ENCODE assay signal across 19 cellular contexts in the genomic region with DNA sequence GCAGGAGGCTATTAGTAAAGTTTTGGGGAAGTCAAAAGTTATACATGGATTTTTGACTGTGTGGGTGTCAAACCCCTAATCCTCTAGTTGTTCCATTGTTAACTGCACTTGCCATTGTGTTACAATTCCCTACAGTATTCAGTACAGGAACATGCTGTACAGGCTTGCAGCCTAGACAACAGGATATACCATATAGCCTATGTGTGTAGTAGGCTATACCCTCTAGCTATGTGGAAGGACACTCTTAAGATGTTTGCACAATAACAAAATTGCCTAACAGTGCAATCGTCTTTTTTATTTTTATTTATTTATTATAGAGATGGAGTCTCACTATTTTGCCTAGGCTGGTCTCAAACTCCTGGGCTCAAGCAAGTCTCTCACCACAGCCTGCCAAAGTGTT.
"Had no signal": no experiment of that assay in that cellular context is flagged by ENCODE, and none has a peak within 500 bp of the region (broad histone marks: within the 10 kb centered on the region; RNA-seq: fewer than 3 reads in every experiment).

No MANE protein-coding gene starts in this region.

- H3K36me3 ChIP-seq: ovary, prostate gland, right atrium auricular region had no signal

- H3K27me3 ChIP-seq: esophagus squamous epithelium, neutrophil, ovary, right atrium auricular region, tibial nerve had no signal

- H3K4me1 ChIP-seq: esophagus squamous epithelium, prostate gland, right atrium auricular region, tibial nerve had no signal

- DNase-seq: activated CD4-positive, alpha-beta memory T cell treated with anti-CD3 and anti-CD28 coated beads, Interleukin-2, amount 10 ng/mL, durations not matched to agents 7 days and 5 days; activated CD4-positive, alpha-beta T cell treated with anti-CD3 and anti-CD28 coated beads for 48 hours; activated CD4-positive, CD25-positive, alpha-beta regulatory T cell; activated CD8-positive, alpha-beta memory T cell treated with anti-CD3 and anti-CD28 coated beads, Interleukin-2, amount 10 ng/mL, durations not matched to agents 7 days and 5 days; activated effector memory CD4-positive, alpha-beta T cell treated with anti-CD3 and anti-CD28 coated beads, Interleukin-2, amount 50 U/mL, for 16 hours; activated naive CD4-positive, alpha-beta T cell treated with anti-CD3 and anti-CD28 coated beads, Interleukin-2, amount 10 ng/mL, durations not matched to agents 7 days and 5 days; activated T-cell treated with anti-CD3 and anti-CD28 coated beads for 4 hours; anterior cingulate cortex; effector memory CD4-positive, alpha-beta T cell; esophagus squamous epithelium; immature natural killer cell; ovary; stimulated activated CD4-positive, alpha-beta T cell treated with anti-CD3 and anti-CD28 coated beads, Interleukin-2, amount 100 ng/mL, for 24 hours; stimulated activated naive CD8-positive, alpha-beta T cell treated with anti-CD3 and anti-CD28 coated beads, Interleukin-15, amount 100 ng/mL, for 72 hours had no signal

- H3K4me3 ChIP-seq: esophagus squamous epithelium, ovary, prostate gland, right atrium auricular region, tibial nerve had no signal

- H3K9me3 ChIP-seq: esophagus squamous epithelium, neutrophil, ovary, prostate gland, right atrium auricular region, tibial nerve had no signal

- ATAC-seq: activated CD8-positive, alpha-beta memory T cell treated with anti-CD3 and anti-CD28 coated beads, Interleukin-2, amount 10 ng/mL, durations not matched to agents 7 days and 5 days; stimulated activated effector memory CD8-positive, alpha-beta T cell treated with anti-CD3 and anti-CD28 coated beads, Interleukin-12 subunit alpha, Interleukin-12 subunit beta, amount 100 ng/mL, for 72 hours; stimulated activated naive CD8-positive, alpha-beta T cell treated with anti-CD3 and anti-CD28 coated beads, Interleukin-15, amount 100 ng/mL, for 72 hours had no signal

- H3K27ac ChIP-seq: esophagus squamous epithelium, neutrophil, ovary, prostate gland, right atrium auricular region, tibial nerve had no signal
